Comparison of ENCODE assay signal across 10 cellular contexts in genomic region chr19:3402631-3403443, GRCh38. TPM values are rescaled to one million over a fixed set of nuclear protein-coding genes. Genes with fewer than 3 reads are reported as not detected.
DNase-seq lines count a peak whose midpoint lies in the region; ATAC-seq, FAIRE-seq and TF ChIP-seq lines count a peak whose summit lies in the region.
"Had no signal": no experiment of that assay in that cellular context is flagged by ENCODE, and none has a peak within 500 bp of the region (broad histone marks: within the 10 kb centered on the region; RNA-seq: fewer than 3 reads in every experiment).

No MANE protein-coding gene starts in this region.

- no peaks in the 10 kb centered on the region for H3K79me2 ChIP-seq in HepG2 (ENCODE audit: insufficient read depth, low read length)

- peak overlapping the region; percentile 54 to 79 (median 70); a peak in 21 of 22 replicates for H3K27ac ChIP-seq in BLaER1 treated with 17β-estradiol and CSF1 and Interleukin-3, amounts not matched to agents 10 nM and 100 nM
- H3K27ac ChIP-seq in breast epithelium = peak overlapping the region; percentile 100
- H3K27ac ChIP-seq in HepG2 (ENCODE audit: extremely low read length, insufficient read depth, low read length) = no peak overlapping the region
- H3K27ac ChIP-seq in spleen = peak overlapping the region; percentile 66 to 99 (median 93)
- no peak overlapping the region for H3K27ac ChIP-seq in WERI-Rb-1

- no peak for ATAC-seq in HepG2

- WGBS in HepG2 (ENCODE audit: low lambda C conversion rate) = 94% methylated on average over 10 of the region's 10 CpGs
- 66 to 81% (median 76%) methylated on average over 10 of the region's 10 CpGs for WGBS in spleen, 5 donors

- CTCF ChIA-PET in HepG2 (lab: Yijun Ruan, JAX; ENCODE audit: low intra/inter-chr PET ratio, low total read pairs) = no interaction called here

- peaks cover 27 to 96% (median 85%) of the 10 kb centered on the region in 11 experiments for H4K20me1 ChIP-seq in BLaER1 treated with 17β-estradiol and CSF1 and Interleukin-3, amounts not matched to agents 10 nM and 100 nM
- no peaks in the 10 kb centered on the region for H4K20me1 ChIP-seq in HepG2 (ENCODE audit: insufficient read depth, low read length)

- peaks cover 59 to 86% (median 77%) of the 10 kb centered on the region in 10 experiments for H3K4me1 ChIP-seq in BLaER1 treated with 17β-estradiol and CSF1 and Interleukin-3, amounts not matched to agents 10 nM and 100 nM
- H3K4me1 ChIP-seq in breast epithelium (peaks cover 7 to 16% of the 10 kb centered on the region in 2 donors), HepG2 (ENCODE audit: insufficient read depth, low read length) (peaks cover 59% of the 10 kb centered on the region), spleen (peaks cover 15 to 93% (median 54%) of the 10 kb centered on the region in 6 donors)

- DNase-seq in breast epithelium (ENCODE audit: low spot score in 2 of 2) (no peak), HepG2 (ENCODE audit: low spot score) (no peak), spleen (no peak), hypothalamus (lab: John Stamatoyannopoulos, UW) (no peak), AG08395 (ENCODE audit: low spot score) (no peak), SHP77 treated with DMSO at 0.1 percent for 48 hours (lab: John Stamatoyannopoulos, UW) (no peak), WERI-Rb-1 (no peak)
- DNase-seq: NCI-H1048, NCI-H510A treated with DMSO at 0.1 percent for 48 hours had no signal

- H3K27me3 ChIP-seq in BLaER1 treated with 17β-estradiol and CSF1 and Interleukin-3, amounts not matched to agents 10 nM and 100 nM = no peaks in the 10 kb centered on the region
- no peaks in the 10 kb centered on the region for H3K27me3 ChIP-seq in breast epithelium
- H3K27me3 ChIP-seq in HepG2 (ENCODE audit: control insufficient read depth in 1 of 2, insufficient read depth in 2 of 2, low read length in 2 of 2) = no peaks in the 10 kb centered on the region
- H3K27me3 ChIP-seq in spleen (replicated peaks in 1 of 7) = no peaks in the 10 kb centered on the region
- no peaks in the 10 kb centered on the region for H3K27me3 ChIP-seq in WERI-Rb-1 (ENCODE audit: insufficient read depth, low read depth, severe bottlenecking)

- no peaks in the 10 kb centered on the region for H3K9me3 ChIP-seq in BLaER1 treated with 17β-estradiol and CSF1 and Interleukin-3, amounts not matched to agents 10 nM and 100 nM (replicated peaks in 1 of 11)
- no peaks in the 10 kb centered on the region for H3K9me3 ChIP-seq in breast epithelium
- no peaks in the 10 kb centered on the region for H3K9me3 ChIP-seq in HepG2 (ENCODE audit: low read length)
- no peaks in the 10 kb centered on the region for H3K9me3 ChIP-seq in spleen
- H3K9me3 ChIP-seq in WERI-Rb-1 (ENCODE audit: severe bottlenecking) = no peaks in the 10 kb centered on the region

- FAIRE-seq in HepG2 (lab: Jason Lieb, UNC) = no peak

- in situ Hi-C loops in HepG2 (cut with HindIII; ENCODE audit: extremely low pct_ligation_motif_present, low pct_unique_long_range_greater_than_20kb) = no loop called here

- H3K4me3 ChIP-seq in BLaER1 treated with 17β-estradiol and CSF1 and Interleukin-3, amounts not matched to agents 10 nM and 100 nM = peak overlapping the region in 8 of 10 experiments; percentile 6 to 59 (median 38); a peak in 12 of 20 replicates
- H3K4me3 ChIP-seq in breast epithelium (peak overlapping the region in 2 of 3 donors; percentile 52 to 69), HepG2 (replicated peaks in 1 of 3; ENCODE audit: insufficient read depth in 1 of 3, low read depth in 2 of 3, low read length in 3 of 3) (no peak overlapping the region), spleen (no peak overlapping the region), WERI-Rb-1 (ENCODE audit: low read depth, low read length) (no peak overlapping the region)

- BruUV-seq in HepG2 (replicated peaks; lab: Mats Ljungman, UMichigan) = no TSS peak

- H2AFZ ChIP-seq in HepG2 (ENCODE audit: low read length) = no peak overlapping the region

- intact Hi-C loops in breast epithelium (cut with DNase I; ENCODE audit: low total_unique reads) = no loop called here
- intact Hi-C loops in HepG2 (cut with micrococcal nuclease; ENCODE audit: unreplicated experiment) = no loop called here
- intact Hi-C loops in spleen (cut with DNase I; ENCODE audit: low total_unique reads) = no loop called here

- peak overlapping the region; percentile 59 to 97 (median 83) for H3K4me2 ChIP-seq in BLaER1 treated with 17β-estradiol and CSF1 and Interleukin-3, amounts not matched to agents 10 nM and 100 nM
- H3K4me2 ChIP-seq in HepG2 (ENCODE audit: low read depth, low read length) = no peak overlapping the region

- peaks cover 25 to 66% (median 47%) of the 10 kb centered on the region in 11 experiments; a peak in 21 of 22 replicates for H3K36me3 ChIP-seq in BLaER1 treated with 17β-estradiol and CSF1 and Interleukin-3, amounts not matched to agents 10 nM and 100 nM
- H3K36me3 ChIP-seq in breast epithelium (no peaks in the 10 kb centered on the region), HepG2 (replicated peaks in 1 of 2; ENCODE audit: control insufficient read depth in 1 of 2, insufficient read depth in 2 of 2, low read length in 2 of 2) (no peaks in the 10 kb centered on the region), spleen (peaks cover 0 to 37% (median 0%) of the 10 kb centered on the region in 6 donors), WERI-Rb-1 (peaks cover 28% of the 10 kb centered on the region)

- TF ChIP-seq POLR2A in breast epithelium (IDR thresholded peaks at IDR 0.05) (no peak), HepG2 (IDR thresholded peaks at IDR 0.05; ENCODE audit: insufficient read depth in 1 of 2, low read depth in 2 of 2, low read length in 2 of 2) (no peak), spleen (IDR thresholded peaks at IDR 0.05) (no peak)

- no peak for TF ChIP-seq EP300 in HepG2 (IDR thresholded peaks at IDR 0.05; ENCODE audit: low read depth in 2 of 2, low read length in 2 of 2)
- TF ChIP-seq EP300 in HepG2 (CRISPR knock-in tag; IDR thresholded peaks at IDR 0.05; ENCODE audit: borderline replicate concordance) = no peak

- H3K9ac ChIP-seq in BLaER1 treated with 17β-estradiol and CSF1 and Interleukin-3, amounts not matched to agents 10 nM and 100 nM = peak overlapping the region; percentile 51 to 77 (median 70); a peak in 20 of 22 replicates
- no peak overlapping the region for H3K9ac ChIP-seq in HepG2 (ENCODE audit: insufficient read depth, low read depth, low read length)

- no peak for TF ChIP-seq RAD21 in HepG2 (CRISPR knock-in tag; IDR thresholded peaks at IDR 0.05)

- POLR2A ChIA-PET in HepG2 (lab: Yijun Ruan, JAX) = no interaction called here

- TF ChIP-seq CTCF in breast epithelium (IDR thresholded peaks at IDR 0.05) (no peak), HepG2 (CRISPR knock-in tag; IDR thresholded peaks at IDR 0.05) (no peak), spleen (IDR thresholded peaks at IDR 0.05 in 8 of 11, conservative IDR thresholded peaks at IDR 0.05 in 3 of 11) (no peak), WERI-Rb-1 (IDR thresholded peaks at IDR 0.05; ENCODE audit: low read depth, low read length) (no peak)

TF ChIP-seq in HepG2, 621 proteins besides CTCF, POLR2A, EP300 and RAD21:
- TF ChIP-seq SNAI1 (CRISPR knock-in tag; IDR thresholded peaks at IDR 0.05; ENCODE audit: borderline replicate concordance) = no peak
- TF ChIP-seq GFI1 (CRISPR knock-in tag; IDR thresholded peaks at IDR 0.05; ENCODE audit: borderline replicate concordance) = peak; percentile 88; the same call in 1 of the 2 replicates
- no peak for TF ChIP-seq ZNF225 (CRISPR knock-in tag; IDR thresholded peaks at IDR 0.05)
- peak; percentile 98 for TF ChIP-seq ZKSCAN8 (CRISPR knock-in tag; IDR thresholded peaks at IDR 0.05; ENCODE audit: borderline replicate concordance)
- TF ChIP-seq, protein P1, sequence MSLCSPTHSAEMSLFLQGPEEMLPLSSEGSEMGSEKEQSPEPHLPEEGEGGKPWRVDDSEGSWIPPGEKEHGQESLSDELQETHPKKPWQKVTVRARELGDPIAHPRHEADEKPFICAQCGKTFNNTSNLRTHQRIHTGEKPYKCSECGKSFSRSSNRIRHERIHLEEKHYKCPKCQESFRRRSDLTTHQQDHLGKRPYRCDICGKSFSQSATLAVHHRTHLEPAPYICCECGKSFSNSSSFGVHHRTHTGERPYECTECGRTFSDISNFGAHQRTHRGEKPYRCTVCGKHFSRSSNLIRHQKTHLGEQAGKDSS (CRISPR knock-in tag; IDR thresholded peaks at IDR 0.05; ENCODE audit: borderline replicate concordance, low read depth) = 0 out of 2 replicates have a peak, but pooled peaks have one; percentile 32
- TF ChIP-seq ZMYM3 (CRISPR knock-in tag; IDR thresholded peaks at IDR 0.05) = peak; percentile 77; the same call in 1 of the 2 replicates

RNA-seq across cellular contexts. Expression of gene NFIC, which starts 36.5 kb away (rescaled TPM):
- total RNA-seq in breast epithelium (10 to 100 TPM; 48.9 to 97.8 (median 73.1) TPM), HepG2 (2016; rRNA removed; fragmentation: Illumina TruSeq; extraction: Trizol) (2.5 and 2.9 TPM in 2 replicates), spleen (100 to 1,000 TPM in 2 of 7 donors, 10 to 100 TPM in 5; 65.4 to 125 (median 77.1) TPM)
- 2.9 and 3.0 TPM in 2 replicates for total RNA-seq in HepG2 (2016; cell fraction: cytosol; rRNA removed; fragmentation: Illumina TruSeq; extraction: Trizol; ENCODE audit: low read depth)
- 3.0 and 3.2 TPM in 2 replicates for total RNA-seq in HepG2 (2016; cell fraction: insoluble cytoplasmic fraction; rRNA removed; fragmentation: Illumina TruSeq; extraction: Trizol)
- 2.5 and 2.9 TPM in 2 replicates for total RNA-seq in HepG2 (2016; cell fraction: membrane; rRNA removed; fragmentation: Illumina TruSeq; extraction: Trizol)
- total RNA-seq in HepG2 (2016; cell fraction: nucleus; rRNA removed; fragmentation: Illumina TruSeq; extraction: Trizol) = 3.8 and 5.6 TPM in 2 replicates
- polyA plus RNA-seq in HepG2 (2011; rRNA removed) (1.3 and 1.6 TPM in 2 replicates), spleen (10 to 100 TPM in 1 of 3 donors, 1 to 10 TPM in 2; 4.1 to 23.4 (median 4.2) TPM)
- 0.71 and 0.79 TPM in 2 replicates for polyA plus RNA-seq in HepG2 (2011; cell fraction: cytosol; rRNA removed)
- polyA plus RNA-seq in HepG2 (2011; cell fraction: nucleus; rRNA removed) = 5.1 and 8.1 TPM in 2 replicates
- polyA plus RNA-seq in HepG2 (2012) = 5.9 and 8.4 TPM in 2 replicates
- 1.1 and 1.4 TPM in 2 replicates for polyA plus RNA-seq in HepG2 (2016; cell fraction: cytosol; fragmentation: Illumina TruSeq; extraction: Trizol; ENCODE audit: low read depth)
- 8.2 and 9.6 TPM in 2 replicates for polyA plus RNA-seq in HepG2 (2016; cell fraction: insoluble cytoplasmic fraction; fragmentation: Illumina TruSeq; extraction: Trizol; ENCODE audit: low read depth)
- 4.6 and 4.8 TPM in 2 replicates for polyA plus RNA-seq in HepG2 (2016; cell fraction: membrane; fragmentation: Illumina TruSeq; extraction: Trizol; ENCODE audit: low read depth)
- polyA plus RNA-seq in HepG2 (2016; cell fraction: nucleus; fragmentation: Illumina TruSeq; extraction: Trizol; ENCODE audit: insufficient read depth, low read depth) = 7.4 and 9.8 TPM in 2 replicates
- polyA minus RNA-seq in HepG2 (2011; rRNA and poly(A)+ RNA removed; ENCODE audit: low replicate concordance) = 5.3 and 16.7 TPM in 2 replicates
- polyA minus RNA-seq in HepG2 (2011; cell fraction: cytosol; rRNA and poly(A)+ RNA removed) = 5.2 and 5.4 TPM in 2 replicates
- polyA minus RNA-seq in HepG2 (2011; cell fraction: nucleus; rRNA and poly(A)+ RNA removed) = 5.1 and 5.3 TPM in 2 replicates

Comparison
In these comparisons a context has a peak if more than half of its experiments do, and no peak if none do; other contexts are left out.
1. H3K27ac ChIP-seq: peak in BLaER1 treated with 17β-estradiol and CSF1 and Interleukin-3, amounts not matched to agents 10 nM and 100 nM (11 of 11), breast epithelium (2 of 2) and spleen (8 of 8); none in HepG2 (single experiment) and WERI-Rb-1 (single experiment).
2. H3K4me3 ChIP-seq: peak in BLaER1 treated with 17β-estradiol and CSF1 and Interleukin-3, amounts not matched to agents 10 nM and 100 nM (8 of 10) and breast epithelium (2 of 3); none in HepG2 (0 of 3), spleen (0 of 8) and WERI-Rb-1 (single experiment).
3. RNA of gene NFIC, which starts 36.5 kb away (total RNA-seq): 65.4 to 125 TPM in spleen and 48.9 to 97.8 TPM in breast epithelium; 2.5 to 5.6 TPM in HepG2; every median in the first group is over 4 times any median in the second.